ENCODE assay signal across 11 cellular contexts in the genomic region with DNA sequence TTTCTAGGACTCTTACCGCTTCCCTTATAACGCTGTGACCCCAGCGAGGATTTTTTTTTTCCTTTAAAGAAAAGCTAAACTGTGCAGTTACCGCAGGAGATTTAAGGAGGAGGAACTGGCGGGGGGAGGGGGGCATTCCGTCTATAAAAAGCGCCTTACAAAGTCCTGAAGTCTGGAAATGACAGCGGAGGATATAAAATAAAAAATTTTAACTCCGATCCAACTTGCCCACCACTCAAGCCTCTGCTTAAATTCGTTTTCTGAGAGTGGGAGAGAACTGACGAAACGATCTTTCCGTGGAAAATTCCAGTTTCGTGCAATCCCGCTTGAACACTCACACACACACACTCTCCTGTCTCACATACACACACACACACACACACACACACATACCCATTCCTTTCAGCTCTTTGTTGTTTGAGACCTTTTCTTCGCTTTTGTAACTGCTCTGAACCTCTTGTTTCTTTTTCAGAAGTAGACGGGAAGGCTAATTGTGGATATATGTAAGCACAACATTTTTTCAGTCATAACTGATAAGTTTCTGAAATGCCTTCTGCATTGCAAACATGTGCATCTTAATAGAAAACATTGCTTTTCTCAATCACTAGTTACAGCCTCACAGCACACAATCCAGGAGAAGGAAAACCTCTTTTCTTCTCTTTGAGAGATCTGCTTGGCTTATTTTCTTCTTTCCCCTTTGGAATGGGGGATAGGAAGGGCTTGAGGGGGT. TPM values are rescaled to one million over a fixed set of nuclear protein-coding genes. Genes with fewer than 3 reads are reported as not detected.
A peak's percentile ranks its signal among the peaks of the same experiment; 100 is the strongest.
DNase-seq lines count a peak whose midpoint lies in the region; ATAC-seq and TF ChIP-seq lines count a peak whose summit lies in the region.
"Had no signal": no experiment of that assay in that cellular context is flagged by ENCODE, and none has a peak within 500 bp of the region (broad histone marks: within the 10 kb centered on the region; RNA-seq: fewer than 3 reads in every experiment).

No MANE protein-coding gene starts in this region.

- ATAC-seq in activated CD4-positive, alpha-beta T cell treated with anti-CD3 and anti-CD28 coated beads for 36 hours: no peak
- no peak for ATAC-seq in PC-3
- no peak for ATAC-seq in GM21515 (IDR thresholded peaks at IDR 0.05; ENCODE audit: unreplicated experiment)

- peak overlapping the region; percentile 58 for H3K4me3 Mint-ChIP-seq in activated CD4-positive, alpha-beta T cell treated with anti-CD3 and anti-CD28 coated beads for 36 hours

- H3K9me2 ChIP-seq in PC-3 (replicated peaks; ENCODE audit: low read length): no peaks in the 10 kb centered on the region

- WGBS in suprapubic skin: 6% methylated on average over 17 of the region's 17 CpGs

- H3K27me3 ChIP-seq in adipocyte (replicated peaks; ENCODE audit: control insufficient read depth, insufficient read depth, low read length) (peaks cover 54% of the 10 kb centered on the region), suprapubic skin (peaks cover 92% of the 10 kb centered on the region), PC-3 (ENCODE audit: low read length) (peaks cover 75% of the 10 kb centered on the region)

- peaks cover 32% of the 10 kb centered on the region for H3K4me1 ChIP-seq in adipocyte (ENCODE audit: control insufficient read depth, insufficient read depth, low read length)
- H3K4me1 ChIP-seq in suprapubic skin: peaks cover 46% of the 10 kb centered on the region
- no peaks in the 10 kb centered on the region for H3K4me1 ChIP-seq in PC-3 (ENCODE audit: insufficient read depth, low read length)
- H3K4me1 ChIP-seq: SJCRH30 had no signal

- no peak for TF ChIP-seq POLR2A in suprapubic skin (IDR thresholded peaks at IDR 0.05)

- DNase-seq in activated CD4-positive, alpha-beta T cell treated with anti-CD3 and anti-CD28 coated beads for 36 hours: no peak
- no peak for DNase-seq in activated CD4-positive, alpha-beta T cell treated with anti-CD3 and anti-CD28 coated beads for 1 hour
- DNase-seq in adipocyte (ENCODE audit: low read depth) (peak; percentile 49), iris pigment epithelial cell (ENCODE audit: low read depth) (peak; percentile 2), suprapubic skin (ENCODE audit: low spot score in 2 of 2) (no peak), PC-3 (no peak), HuH-7.5 (ENCODE audit: low spot score) (no peak)

- H4K20me1 ChIP-seq in PC-3 (ENCODE audit: low read length): no peaks in the 10 kb centered on the region

- no peak overlapping the region for H3K27ac Mint-ChIP-seq in activated CD4-positive, alpha-beta T cell treated with anti-CD3 and anti-CD28 coated beads for 36 hours

- H3K4me2 ChIP-seq in PC-3 (ENCODE audit: low read length): no peak overlapping the region

- no peaks in the 10 kb centered on the region for H3K9me3 Mint-ChIP-seq in activated CD4-positive, alpha-beta T cell treated with anti-CD3 and anti-CD28 coated beads for 36 hours (ENCODE audit: low read depth)

- no peak for TF ChIP-seq CTCF in suprapubic skin (IDR thresholded peaks at IDR 0.05)
- no peak for TF ChIP-seq CTCF in PC-3 (conservative IDR thresholded peaks at IDR 0.05; ENCODE audit: low read depth, low read length)

- intact Hi-C loops in activated CD4-positive, alpha-beta T cell treated with anti-CD3 and anti-CD28 coated beads for 36 hours (cut with DNase I, micrococcal nuclease): loop anchor here (5.0 to 10.0 kb wide), 3 partner anchors 97 to 292 kb away; no protein-coding TSS in a partner anchor
- intact Hi-C loops in PC-3 (cut with micrococcal nuclease): no loop called here

- peaks cover 68% of the 10 kb centered on the region for H3K27me3 Mint-ChIP-seq in activated CD4-positive, alpha-beta T cell treated with anti-CD3 and anti-CD28 coated beads for 36 hours

- peaks cover 23% of the 10 kb centered on the region for H3K4me1 Mint-ChIP-seq in activated CD4-positive, alpha-beta T cell treated with anti-CD3 and anti-CD28 coated beads for 36 hours

- no peak overlapping the region for H2AFZ ChIP-seq in PC-3 (ENCODE audit: low read length)

- H3K27ac ChIP-seq in suprapubic skin (no peak overlapping the region), PC-3 (ENCODE audit: low read length) (no peak overlapping the region)
- H3K27ac ChIP-seq: brain microvascular endothelial cell, SJCRH30 had no signal

- TF ChIP-seq EP300 in suprapubic skin (IDR thresholded peaks at IDR 0.05): no peak

- H3K36me3 ChIP-seq in adipocyte (ENCODE audit: control insufficient read depth, insufficient read depth, low read length, severe bottlenecking) (no peaks in the 10 kb centered on the region), suprapubic skin (no peaks in the 10 kb centered on the region), PC-3 (ENCODE audit: low read depth, low read length) (no peaks in the 10 kb centered on the region)
- H3K36me3 ChIP-seq: brain microvascular endothelial cell, SJCRH30 had no signal

- POLR2A ChIA-PET in activated CD4-positive, alpha-beta T cell treated with anti-CD3 and anti-CD28 coated beads for 36 hours (lab: Charles Lee): no interaction called here
- POLR2A ChIA-PET in PC-3 (lab: Charles Lee; ENCODE audit: unreplicated experiment): no interaction called here

- H3K9ac ChIP-seq in adipocyte (ENCODE audit: low read length) (peak overlapping the region; percentile 69), PC-3 (ENCODE audit: low read length) (no peak overlapping the region)

- H3F3A ChIP-seq in PC-3 (ENCODE audit: low read length, unreplicated experiment): no peaks in the 10 kb centered on the region

- peaks cover 1% of the 10 kb centered on the region for H3K36me3 Mint-ChIP-seq in activated CD4-positive, alpha-beta T cell treated with anti-CD3 and anti-CD28 coated beads for 36 hours (ENCODE audit: low read depth)

- H3K79me2 ChIP-seq in PC-3 (ENCODE audit: low read length): no peaks in the 10 kb centered on the region

- H3K4me3 ChIP-seq in adipocyte (ENCODE audit: low read length): peak overlapping the region; percentile 81
- H3K4me3 ChIP-seq in suprapubic skin: peak overlapping the region; percentile 48
- H3K4me3 ChIP-seq in PC-3 (ENCODE audit: low read length): no peak overlapping the region
- H3K4me3 ChIP-seq: SJCRH30 had no signal

- CTCF ChIA-PET in activated CD4-positive, alpha-beta T cell treated with anti-CD3 and anti-CD28 coated beads for 36 hours (lab: Charles Lee): interaction anchor here (1.0 kb wide), 1 partner anchor 10 kb away, joined by 3 read pairs; no protein-coding TSS in a partner anchor
- CTCF ChIA-PET in PC-3 (lab: Charles Lee): no interaction called here

- no TSS peak for BruUV-seq in PC-3 (replicated peaks; lab: Mats Ljungman, UMichigan)

- H3K9me3 ChIP-seq in adipocyte (ENCODE audit: control insufficient read depth, low read length) (no peaks in the 10 kb centered on the region), suprapubic skin (no peaks in the 10 kb centered on the region), PC-3 (ENCODE audit: low read length) (no peaks in the 10 kb centered on the region)

RNA-seq across cellular contexts. Expression of gene HPSE2, which starts 0.7 kb away (rescaled TPM):
- total RNA-seq in activated CD4-positive, alpha-beta T cell treated with anti-CD3 and anti-CD28 coated beads for 36 hours: not detected
- total RNA-seq in suprapubic skin: 1 to 10 TPM in 2 of 4 donors, under 1 TPM in 2; 0.95 to 1.3 (median 0.99) TPM
- total RNA-seq in PC-3 (2014; rRNA removed): 0.15 TPM in 1 of 2 replicates, not detected in the other
- total RNA-seq: pulmonary artery endothelial cell, SJCRH30 had no signal

Comparison
In these comparisons a context has a peak if more than half of its experiments do, and no peak if none do; other contexts are left out.
1. DNase-seq: peak in adipocyte (single experiment) and iris pigment epithelial cell (single experiment); none in activated CD4-positive, alpha-beta T cell treated with anti-CD3 and anti-CD28 coated beads for 36 hours (single experiment), activated CD4-positive, alpha-beta T cell treated with anti-CD3 and anti-CD28 coated beads for 1 hour (single experiment), suprapubic skin (0 of 2), PC-3 (single experiment) and HuH-7.5 (single experiment).